Comparison of ENCODE assay signal across 19 cellular contexts in genomic region chr22:39546064-39546365, GRCh38. TPM values are rescaled to one million over a fixed set of nuclear protein-coding genes. Genes with fewer than 3 reads are reported as not detected.
A peak's percentile ranks its signal among the peaks of the same experiment; 100 is the strongest.
DNase-seq lines count a peak whose midpoint lies in the region; ATAC-seq and TF ChIP-seq lines count a peak whose summit lies in the region.
"Had no signal": no experiment of that assay in that cellular context is flagged by ENCODE, and none has a peak within 500 bp of the region (broad histone marks: within the 10 kb centered on the region; RNA-seq: fewer than 3 reads in every experiment).

No MANE protein-coding gene starts in this region.

- POLR2A ChIA-PET in CD4-positive, alpha-beta memory T cell (lab: Charles Lee; ENCODE audit: partially characterized antibody): interaction anchor here (1.1 kb wide), 1 partner anchor 396 kb away, joined by 3 read pairs; no protein-coding TSS in a partner anchor

- no peak for TF ChIP-seq RAD21 in Ishikawa (IDR thresholded peaks at IDR 0.05; ENCODE audit: low read depth)

- intact Hi-C loops in CD4-positive, alpha-beta memory T cell (cut with micrococcal nuclease): no loop called here
- intact Hi-C loops in uterus (cut with DNase I; ENCODE audit: low total_unique reads): no loop called here

- TF ChIP-seq EP300 in Ishikawa (IDR thresholded peaks at IDR 0.05; ENCODE audit: borderline replicate concordance) (no peak), tibial nerve (IDR thresholded peaks at IDR 0.05) (no peak)

- peaks cover 7% of the 10 kb centered on the region for H3K4me1 ChIP-seq in CD4-positive, alpha-beta memory T cell (ENCODE audit: insufficient read depth, low read length)
- H3K4me1 ChIP-seq in tibial nerve (no peaks in the 10 kb centered on the region), uterus (no peaks in the 10 kb centered on the region)
- H3K4me1 ChIP-seq: HAP-1 had no signal

- peak overlapping the region in 1 of 8 donors; percentile 29 for H3K4me3 Mint-ChIP-seq in CD4-positive, alpha-beta memory T cell
- H3K4me3 Mint-ChIP-seq in immature natural killer cell (peak overlapping the region; percentile 20 to 90 (median 53)), type B pancreatic cell (no peak overlapping the region)

- TF ChIP-seq CTCF in type B pancreatic cell (conservative IDR thresholded peaks at IDR 0.05) (no peak), tibial nerve (IDR thresholded peaks at IDR 0.05) (no peak), uterus (IDR thresholded peaks at IDR 0.05) (no peak)

- H3K36me3 ChIP-seq in CD4-positive, alpha-beta memory T cell (ENCODE audit: insufficient read depth, low read length): no peaks in the 10 kb centered on the region
- H3K36me3 ChIP-seq in tibial nerve (no peaks in the 10 kb centered on the region), uterus (no peaks in the 10 kb centered on the region)
- H3K36me3 ChIP-seq: BE2C, HAP-1 had no signal

- WGBS in tibial nerve, 2 donors: 35 to 39% methylated on average over 9 of the region's 9 CpGs

- H3K36me3 Mint-ChIP-seq in CD4-positive, alpha-beta memory T cell: no peaks in the 10 kb centered on the region
- H3K36me3 Mint-ChIP-seq in immature natural killer cell (no peaks in the 10 kb centered on the region), type B pancreatic cell (no peaks in the 10 kb centered on the region)

- H3K4me3 ChIP-seq in CD4-positive, alpha-beta memory T cell (ENCODE audit: low read length in 2 of 2): no peak overlapping the region
- H3K4me3 ChIP-seq in tibial nerve: no peak overlapping the region
- H3K4me3 ChIP-seq in uterus: no peak overlapping the region
- H3K4me3 ChIP-seq: HAP-1, PC-9 had no signal

- H3K27me3 ChIP-seq in CD4-positive, alpha-beta memory T cell (ENCODE audit: insufficient read depth, low read length): peaks cover 3% of the 10 kb centered on the region
- H3K27me3 ChIP-seq in tibial nerve (peaks cover 0 to 63% of the 10 kb centered on the region in 2 donors), uterus (peaks cover 0 to 3% of the 10 kb centered on the region in 2 donors)
- H3K27me3 ChIP-seq: BE2C had no signal

- TF ChIP-seq POLR2A in GM18505 (IDR thresholded peaks at IDR 0.05; ENCODE audit: borderline replicate concordance, extremely low read depth, insufficient read depth, insufficient read length) (no peak), tibial nerve (IDR thresholded peaks at IDR 0.05) (no peak), uterus (IDR thresholded peaks at IDR 0.05) (no peak)

- H3K4me1 Mint-ChIP-seq in CD4-positive, alpha-beta memory T cell: peaks cover 8 to 18% (median 15%) of the 10 kb centered on the region in 4 donors
- H3K4me1 Mint-ChIP-seq in immature natural killer cell (peaks cover 22 to 24% of the 10 kb centered on the region in 2 donors), type B pancreatic cell (ENCODE audit: unreplicated experiment) (no peaks in the 10 kb centered on the region)

- peaks cover 21 to 33% of the 10 kb centered on the region in 2 donors for H3K27me3 Mint-ChIP-seq in CD4-positive, alpha-beta memory T cell
- H3K27me3 Mint-ChIP-seq in immature natural killer cell (ENCODE audit: low read depth in 3 of 3) (peaks cover 7 to 17% (median 17%) of the 10 kb centered on the region in 3 donors), type B pancreatic cell (peaks cover 72% of the 10 kb centered on the region)

- ATAC-seq in GM18505 (IDR thresholded peaks at IDR 0.05; ENCODE audit: unreplicated experiment): no peak

- CTCF ChIA-PET in CD4-positive, alpha-beta memory T cell (lab: Charles Lee; ENCODE audit: partially characterized antibody): interaction anchor here (3.9 kb wide), 1 partner anchor 11 kb away, joined by 26 read pairs; no protein-coding TSS in a partner anchor

- H3K27ac ChIP-seq in CD4-positive, alpha-beta memory T cell (ENCODE audit: low read depth, low read length): no peak overlapping the region
- H3K27ac ChIP-seq in tibial nerve: no peak overlapping the region
- H3K27ac ChIP-seq in uterus: no peak overlapping the region
- H3K27ac ChIP-seq: HL-60, PC-9 had no signal

- DNase-seq in CD4-positive, alpha-beta memory T cell: no peak
- DNase-seq in immature natural killer cell (no peak), type B pancreatic cell (ENCODE audit: extremely low spot score, unreplicated experiment) (no peak), tibial nerve (ENCODE audit: low spot score in 2 of 2) (no peak), uterus (no peak)
- DNase-seq: BE2C, KG1, NCI-H1436, NCI-H2029 treated with DMSO at 0.1 percent for 48 hours, NCI-H2171 treated with DMSO at 0.1 percent for 48 hours, NCI-H446 treated with DMSO at 0.1 percent for 48 hours, NCI-H748 treated with DMSO at 0.1 percent for 48 hours, PC-9 had no signal

- no peaks in the 10 kb centered on the region for H3K9me3 ChIP-seq in CD4-positive, alpha-beta memory T cell (ENCODE audit: control insufficient read depth in 1 of 2, low read length in 2 of 2)
- H3K9me3 ChIP-seq in tibial nerve (no peaks in the 10 kb centered on the region), uterus (no peaks in the 10 kb centered on the region)
- H3K9me3 ChIP-seq: BE2C, HAP-1 had no signal

- peak overlapping the region in 4 of 7 donors; percentile 32 to 81 (median 73) for H3K27ac Mint-ChIP-seq in CD4-positive, alpha-beta memory T cell
- H3K27ac Mint-ChIP-seq in immature natural killer cell: peak overlapping the region in 3 of 6 donors; percentile 15 to 81 (median 19)
- H3K27ac Mint-ChIP-seq in type B pancreatic cell: peak overlapping the region; percentile 33

- H3K9me3 Mint-ChIP-seq in CD4-positive, alpha-beta memory T cell: peaks cover 0 to 3% (median 1%) of the 10 kb centered on the region in 8 donors
- H3K9me3 Mint-ChIP-seq in immature natural killer cell (no peaks in the 10 kb centered on the region), type B pancreatic cell (no peaks in the 10 kb centered on the region)

TF ChIP-seq in Ishikawa, 13 proteins besides CTCF, POLR2A, EP300 and RAD21:
- TF ChIP-seq TEAD4 (IDR thresholded peaks at IDR 0.05): no peak
- no peak for TF ChIP-seq CREB1 (IDR thresholded peaks at IDR 0.05; ENCODE audit: low read depth)
- no peak for TF ChIP-seq NFIC (IDR thresholded peaks at IDR 0.05)
- TF ChIP-seq FOXM1 (IDR thresholded peaks at IDR 0.05; ENCODE audit: borderline replicate concordance, low read depth): no peak
- TF ChIP-seq YY1 (IDR thresholded peaks at IDR 0.05; ENCODE audit: low read depth): no peak
- TF ChIP-seq REST (IDR thresholded peaks at IDR 0.05; ENCODE audit: low read depth): peak; percentile 66; the same call in 1 of the 2 replicates
- no peak for TF ChIP-seq TCF12 (IDR thresholded peaks at IDR 0.05; ENCODE audit: low read depth)
- TF ChIP-seq TAF1 (IDR thresholded peaks at IDR 0.05; ENCODE audit: low read depth): no peak

RNA-seq across cellular contexts. Expression of gene RPS19BP1, which starts 13.5 kb away (rescaled TPM):
- total RNA-seq in CD4-positive, alpha-beta memory T cell: 10 to 100 TPM; 66.9 to 67.1 TPM
- 100 to 1,000 TPM; 103 to 112 TPM for polyA plus RNA-seq in CD4-positive, alpha-beta memory T cell
- 100 to 1,000 TPM; 139 to 239 (median 180) TPM for polyA plus RNA-seq in immature natural killer cell
- total RNA-seq in type B pancreatic cell (ENCODE audit: low replicate concordance): 52.3 and 59.1 TPM in 2 replicates
- 100 to 1,000 TPM; 178 to 206 (median 197) TPM for total RNA-seq in tibial nerve
- total RNA-seq in uterus: 100 to 1,000 TPM in 1 of 4 donors, 10 to 100 TPM in 3; 24.5 to 125 (median 50.7) TPM

RNA-seq across cellular contexts. Expression of gene CACNA1I, which starts 24.5 kb away (rescaled TPM):
- 10 to 100 TPM; 57.8 to 58.0 TPM for total RNA-seq in CD4-positive, alpha-beta memory T cell
- polyA plus RNA-seq in CD4-positive, alpha-beta memory T cell: 1 to 10 TPM in 1 of 2 donors, under 1 TPM in 1; 0.30 to 1.6 TPM
- polyA plus RNA-seq in immature natural killer cell: not detected
- 0.60 and 1.1 TPM in 2 replicates for total RNA-seq in type B pancreatic cell (ENCODE audit: low replicate concordance)
- under 1 TPM; 0.42 to 0.78 (median 0.52) TPM for total RNA-seq in tibial nerve
- under 1 TPM in 2 of 4 donors, not detected in 2; under 0.01 to 0.15 TPM for total RNA-seq in uterus
- total RNA-seq: SK-MEL-5 had no signal
- polyA plus RNA-seq: AG04450 had no signal

RNA-seq across cellular contexts. Expression of gene ATF4, which starts 25.7 kb away (rescaled TPM):
- total RNA-seq in CD4-positive, alpha-beta memory T cell: 100 to 1,000 TPM; 265 to 278 TPM
- 100 to 1,000 TPM in 1 of 2 donors, 10 to 100 TPM in 1; 44.4 to 109 TPM for polyA plus RNA-seq in CD4-positive, alpha-beta memory T cell
- polyA plus RNA-seq in immature natural killer cell: 100 to 1,000 TPM in 1 of 3 donors, 10 to 100 TPM in 2; 48.9 to 113 (median 69.4) TPM
- total RNA-seq in type B pancreatic cell (ENCODE audit: low replicate concordance): 315 and 398 TPM in 2 replicates
- total RNA-seq in tibial nerve: 100 to 1,000 TPM; 347 to 405 (median 390) TPM
- total RNA-seq in uterus: 100 to 1,000 TPM; 105 to 351 (median 293) TPM

RNA-seq across cellular contexts. Expression of gene MIEF1, which starts 43.9 kb away (rescaled TPM):
- 10 to 100 TPM; 40.5 to 44.3 TPM for total RNA-seq in CD4-positive, alpha-beta memory T cell
- 10 to 100 TPM; 15.4 to 27.5 TPM for polyA plus RNA-seq in CD4-positive, alpha-beta memory T cell
- 10 to 100 TPM; 13.8 to 30.5 (median 18.4) TPM for polyA plus RNA-seq in immature natural killer cell
- total RNA-seq in type B pancreatic cell (ENCODE audit: low replicate concordance): 35.0 and 35.5 TPM in 2 replicates
- total RNA-seq in tibial nerve: 10 to 100 TPM; 18.0 to 38.2 (median 26.9) TPM
- 10 to 100 TPM in 3 of 4 donors, 1 to 10 TPM in 1; 6.9 to 23.3 (median 20.6) TPM for total RNA-seq in uterus

Comparison
In these comparisons a context has a peak if more than half of its experiments do, and no peak if none do; other contexts are left out.
1. RNA of gene CACNA1I, which starts 24.5 kb away (total RNA-seq): 57.8 to 58.0 TPM in CD4-positive, alpha-beta memory T cell; 0.60 to 1.1 TPM in type B pancreatic cell, 0.42 to 0.78 TPM in tibial nerve and under 0.01 to 0.15 TPM in uterus; every median in the first group is over 10 times any median in the second.